ENCODE assay signal across 8 cellular contexts in the genomic region with DNA sequence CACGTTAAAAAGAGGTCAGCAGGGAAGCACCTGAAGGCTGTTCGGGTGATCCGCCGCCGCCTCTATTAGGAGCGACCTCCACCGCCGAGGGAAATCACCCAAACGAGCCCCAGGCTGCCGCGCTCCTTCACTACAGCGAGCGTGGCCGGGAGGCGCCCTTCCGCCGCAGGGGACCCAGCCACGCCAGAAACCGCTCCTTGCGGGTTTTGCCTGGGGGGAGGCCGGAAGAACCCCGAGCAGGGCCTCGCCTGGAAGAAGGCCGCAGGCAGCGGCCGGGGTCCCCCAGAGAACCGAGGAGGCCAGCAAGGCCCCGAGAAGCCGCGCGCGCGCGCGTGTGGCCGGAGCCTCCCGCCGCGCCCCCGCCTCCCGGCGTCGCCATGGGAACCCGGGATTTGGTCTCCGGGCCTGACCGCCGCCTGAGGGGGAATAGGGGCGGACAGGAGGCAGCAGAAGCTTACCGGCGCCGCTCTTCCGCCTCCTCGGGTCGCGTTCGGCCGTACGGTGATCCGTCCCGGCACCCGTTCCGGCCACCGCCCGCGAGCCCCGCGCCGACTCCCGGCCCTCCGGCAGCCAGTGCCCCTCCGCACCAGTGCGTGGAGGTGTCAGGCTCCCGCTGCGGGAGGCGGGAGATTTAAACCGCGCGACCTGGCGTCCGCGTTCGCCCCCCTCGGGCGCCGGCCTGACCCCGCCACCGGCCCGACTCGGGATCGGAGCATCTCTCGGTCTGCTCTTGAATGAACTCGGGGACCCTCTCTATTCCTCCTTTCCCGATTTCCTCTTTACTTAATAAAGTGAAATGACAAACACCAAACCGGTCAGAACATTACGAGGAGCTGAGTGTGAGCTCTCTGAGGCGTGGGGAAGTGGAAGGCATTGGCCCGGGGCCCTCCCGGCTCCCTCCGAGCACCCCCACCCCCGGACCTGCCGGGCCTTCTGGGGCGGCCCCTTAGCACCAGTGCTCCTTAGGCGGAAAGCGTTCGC. TPM values are rescaled to one million over a fixed set of nuclear protein-coding genes. Genes with fewer than 3 reads are reported as not detected.
DNase-seq lines count a peak whose midpoint lies in the region; ATAC-seq and TF ChIP-seq lines count a peak whose summit lies in the region.

A gene (minus strand): TSS at position 606 of the 981 bp plus-strand sequence. CDS start 42,757 bp downstream, outside the sequence.

- H3K9ac ChIP-seq in HUES48 (ENCODE audit: low read depth, low read length), result peak within 1 kb of the TSS; percentile 70
- H3K9ac ChIP-seq in fibroblast of lung (ENCODE audit: insufficient read depth, low read length), result peak within 1 kb of the TSS; percentile 76

- TF ChIP-seq EP300 in stomach (IDR thresholded peaks at IDR 0.05), result no peak

- H3K27me3 ChIP-seq in HUES48 (ENCODE audit: control insufficient read depth, insufficient read depth, low read length), result no peaks in the 10 kb centered on the region
- no peaks in the 10 kb centered on the region for H3K27me3 ChIP-seq in Peyer's patch
- H3K27me3 ChIP-seq in fibroblast of lung (ENCODE audit: control insufficient read depth, insufficient read depth, low read length), result no peaks in the 10 kb centered on the region
- H3K27me3 ChIP-seq in stomach, result no peaks in the 10 kb centered on the region

- peak within 1 kb of the TSS; percentile 92 for H3K4me3 Mint-ChIP-seq in natural killer cell

- no peaks in the 10 kb centered on the region for H3K27me3 Mint-ChIP-seq in natural killer cell (ENCODE audit: low read depth in 2 of 2)

- DNase-seq in DMS153 (lab: John Stamatoyannopoulos, UW) (peak; percentile 59), Peyer's patch (peak; percentile 49 to 68 (median 67)), fibroblast of lung (ENCODE audit: low read depth in 2 of 2) (peak; percentile 54 to 62), natural killer cell (peak; percentile 44), stomach (peak; percentile 57)
- DNase-seq in activated T-helper 1 cell treated with anti-CD3 and anti-CD28 coated beads, Interleukin-2, amount 50 U/mL, for 16 hours (ENCODE audit: low read depth in 1 of 2, low spot score in 1 of 2), result peak; percentile 9 to 27

- H3K79me2 ChIP-seq in fibroblast of lung (ENCODE audit: control insufficient read depth, insufficient read depth, low read length), result no peaks in the 10 kb centered on the region

- no peaks in the 10 kb centered on the region for H4K20me1 ChIP-seq in fibroblast of lung (ENCODE audit: control insufficient read depth, extremely low read depth, insufficient read depth, low read length)

- H3K27ac ChIP-seq in HUES48 (ENCODE audit: low read depth, low read length), result peak within 1 kb of the TSS; percentile 75
- peak within 1 kb of the TSS in 3 of 4 donors; percentile 47 to 78 (median 59) for H3K27ac ChIP-seq in Peyer's patch
- H3K27ac ChIP-seq in fibroblast of lung (ENCODE audit: insufficient read depth, low read length), result peak within 1 kb of the TSS; percentile 74
- peak within 1 kb of the TSS; percentile 81 to 93 (median 84) for H3K27ac ChIP-seq in stomach

- H3K9me3 Mint-ChIP-seq in natural killer cell, result no peaks in the 10 kb centered on the region

- TF ChIP-seq POLR2A in Peyer's patch (IDR thresholded peaks at IDR 0.05) (peak in 1 of 2 donors; percentile 3), stomach (IDR thresholded peaks at IDR 0.05) (no peak)

- peaks cover 8 to 13% of the 10 kb centered on the region in 2 donors for H3K4me1 Mint-ChIP-seq in natural killer cell

- H3K36me3 Mint-ChIP-seq in natural killer cell, result no peaks in the 10 kb centered on the region

- ATAC-seq in GM21390 (IDR thresholded peaks at IDR 0.05; ENCODE audit: unreplicated experiment) (peak; percentile 80), natural killer cell (peak; percentile 82 to 89 (median 86))

- H3K27ac Mint-ChIP-seq in natural killer cell, result peak within 1 kb of the TSS; percentile 73 to 82

- H2AFZ ChIP-seq in fibroblast of lung (ENCODE audit: low read length), result peak within 1 kb of the TSS; percentile 94

- H3K36me3 ChIP-seq in HUES48 (ENCODE audit: control insufficient read depth, insufficient read depth, low read length), result no peaks in the 10 kb centered on the region
- no peaks in the 10 kb centered on the region for H3K36me3 ChIP-seq in Peyer's patch
- no peaks in the 10 kb centered on the region for H3K36me3 ChIP-seq in fibroblast of lung (ENCODE audit: control insufficient read depth, insufficient read depth, low read length)
- no peaks in the 10 kb centered on the region for H3K36me3 ChIP-seq in stomach

- peak in 1 of 6 experiments; percentile 6 for TF ChIP-seq CTCF in Peyer's patch (IDR thresholded peaks at IDR 0.05)
- no peak for TF ChIP-seq CTCF in fibroblast of lung (conservative IDR thresholded peaks at IDR 0.05 in 1 of 2, IDR thresholded peaks at IDR 0.05 in 1 of 2; ENCODE audit: low read depth in 1 of 2, low read length in 2 of 2)
- TF ChIP-seq CTCF in natural killer cell (IDR thresholded peaks at IDR 0.05), result no peak
- peak in 1 of 7 experiments; percentile 4 for TF ChIP-seq CTCF in stomach (IDR thresholded peaks at IDR 0.05)

- peak within 1 kb of the TSS; percentile 88 for H3K4me2 ChIP-seq in fibroblast of lung (ENCODE audit: extremely low read depth, insufficient read depth, low read length)

- no peaks in the 10 kb centered on the region for H3K9me3 ChIP-seq in HUES48 (ENCODE audit: control insufficient read depth, insufficient read depth, low read length)
- no peaks in the 10 kb centered on the region for H3K9me3 ChIP-seq in Peyer's patch
- no peaks in the 10 kb centered on the region for H3K9me3 ChIP-seq in fibroblast of lung (ENCODE audit: control insufficient read depth, insufficient read depth, low read depth, low read length)
- H3K9me3 ChIP-seq in stomach, result no peaks in the 10 kb centered on the region

- H3K4me1 ChIP-seq in HUES48 (ENCODE audit: control insufficient read depth, insufficient read depth, low read length) (no peaks in the 10 kb centered on the region), Peyer's patch (peaks cover 0 to 5% (median 0%) of the 10 kb centered on the region in 4 donors), fibroblast of lung (ENCODE audit: control insufficient read depth, extremely low read depth, insufficient read depth, low read length) (peaks cover 2% of the 10 kb centered on the region), stomach (peaks cover 0 to 20% (median 14%) of the 10 kb centered on the region in 4 donors)

- WGBS in stomach, 5 donors, result 0 to 1% (median 1%) methylated on average over 43 to 105 of the region's 105 CpGs

- H3K4me3 ChIP-seq in HUES48 (ENCODE audit: low read depth, low read length), result peak within 1 kb of the TSS; percentile 61
- peak within 1 kb of the TSS; percentile 77 to 96 (median 84) for H3K4me3 ChIP-seq in Peyer's patch
- peak within 1 kb of the TSS; percentile 75 to 90 (median 88) for H3K4me3 ChIP-seq in fibroblast of lung (replicated peaks in 1 of 4; ENCODE audit: control extremely low read depth in 1 of 4, insufficient read depth in 1 of 4, low read depth in 3 of 4, low read length in 4 of 4)
- peak within 1 kb of the TSS; percentile 69 to 89 (median 86) for H3K4me3 ChIP-seq in stomach

- intact Hi-C loops in natural killer cell (cut with micrococcal nuclease), result loop anchor here (1.0 to 5.0 kb wide), 3 partner anchors 39 to 299 kb away; a partner anchor contains a TSS
- intact Hi-C loops in stomach (cut with DNase I; ENCODE audit: low total_unique reads), result no loop called here

RNA-seq across cellular contexts. Expression of the gene that starts here (rescaled TPM):
- total RNA-seq in Peyer's patch (1 to 10 TPM; 2.5 to 6.3 (median 4.9) TPM), fibroblast of lung (3.1 and 4.6 TPM in 2 replicates), natural killer cell (10 to 100 TPM in 2 of 3 donors, 1 to 10 TPM in 1; 9.0 to 15.5 (median 10.4) TPM), stomach (10 to 100 TPM in 3 of 5 donors, 1 to 10 TPM in 1, under 1 TPM in 1; 0.87 to 36.7 (median 16.5) TPM)
- polyA plus RNA-seq in fibroblast of lung (3.1 TPM in 2 replicates), stomach (1 to 10 TPM; 1.2 to 2.7 (median 1.8) TPM)
- 1.5 and 1.7 TPM in 2 replicates for polyA plus RNA-seq in fibroblast of lung (2012)
- polyA minus RNA-seq in fibroblast of lung (ENCODE audit: low replicate concordance), result 0.43 TPM in 1 of 2 replicates, not detected in the other

Comparison
In these comparisons a context has a peak if more than half of its experiments do, and no peak if none do; other contexts are left out.
1. Peak in every context shown above with its lines: DNase-seq, ATAC-seq, H3K4me3 ChIP-seq and H3K27ac ChIP-seq.